Comparison of ENCODE assay signal across 15 cellular contexts in the genomic region with DNA sequence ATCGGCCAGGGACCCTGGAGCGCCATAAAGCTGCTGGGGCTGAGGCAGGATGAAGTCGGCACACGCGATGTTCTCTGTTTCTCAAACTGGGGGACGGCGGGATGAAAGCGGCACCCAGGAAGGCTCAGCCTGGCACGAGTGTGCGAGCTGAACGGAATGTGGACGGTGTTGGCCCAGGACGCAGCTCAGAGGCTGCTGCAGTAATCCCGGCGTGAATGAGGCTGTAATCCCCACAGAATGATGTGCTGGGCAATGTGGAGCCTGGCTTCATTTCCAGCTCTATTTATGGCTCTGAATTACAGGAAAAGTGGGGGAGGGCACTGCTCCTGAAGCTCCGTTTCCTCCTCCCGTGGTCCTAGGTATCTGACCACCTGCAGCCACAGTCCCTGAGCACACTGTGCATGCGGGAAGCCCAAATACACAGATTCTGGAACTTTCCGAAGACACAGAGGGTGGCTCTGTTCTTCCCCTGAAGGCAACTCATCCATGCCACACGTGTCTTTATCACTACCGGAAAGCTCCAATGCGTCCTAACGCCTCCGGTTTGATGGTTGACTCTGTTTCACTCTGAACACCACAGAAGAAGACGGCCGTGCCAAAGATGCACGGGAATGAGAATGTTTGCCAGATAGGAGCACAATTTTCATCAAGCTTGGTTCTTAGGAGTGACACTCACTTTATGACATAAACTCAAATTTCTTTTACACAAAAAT. TPM values are rescaled to one million over a fixed set of nuclear protein-coding genes. Genes with fewer than 3 reads are reported as not detected.
A peak's percentile ranks its signal among the peaks of the same experiment; 100 is the strongest.
DNase-seq lines count a peak whose midpoint lies in the region; ATAC-seq, FAIRE-seq and TF ChIP-seq lines count a peak whose summit lies in the region.
"Had no signal": no experiment of that assay in that cellular context is flagged by ENCODE, and none has a peak within 500 bp of the region (broad histone marks: within the 10 kb centered on the region; RNA-seq: fewer than 3 reads in every experiment).

No MANE protein-coding gene starts in this region.

- H3K4me3 Mint-ChIP-seq in natural killer cell treated with Interleukin-12 subunit alpha and Interleukin-12 subunit beta and Interleukin-15 and Interleukin-18, amount 100 ng/mL, for 72 hours, result no peak overlapping the region
- H3K4me3 Mint-ChIP-seq in natural killer cell, result no peak overlapping the region
- H3K4me3 Mint-ChIP-seq: activated T-cell treated with anti-CD3 and anti-CD28 coated beads, Interleukin-2, amount 50 U/mL, for 4 hours; central memory CD8-positive, alpha-beta T cell had no signal

- no peaks in the 10 kb centered on the region for H3K27me3 Mint-ChIP-seq in natural killer cell treated with Interleukin-12 subunit alpha and Interleukin-12 subunit beta and Interleukin-15 and Interleukin-18, amount 100 ng/mL, for 72 hours
- peaks cover 6 to 12% of the 10 kb centered on the region in 2 donors for H3K27me3 Mint-ChIP-seq in natural killer cell (ENCODE audit: low read depth in 2 of 2)
- H3K27me3 Mint-ChIP-seq: central memory CD8-positive, alpha-beta T cell had no signal

- no peaks in the 10 kb centered on the region for H3K36me3 Mint-ChIP-seq in natural killer cell treated with Interleukin-12 subunit alpha and Interleukin-12 subunit beta and Interleukin-15 and Interleukin-18, amount 100 ng/mL, for 72 hours
- H3K36me3 Mint-ChIP-seq in natural killer cell, result no peaks in the 10 kb centered on the region

- peaks cover 11% of the 10 kb centered on the region for H3K4me1 ChIP-seq in right cardiac atrium (ENCODE audit: control insufficient read depth, insufficient read depth, low read length)
- peaks cover 43% of the 10 kb centered on the region for H3K4me1 ChIP-seq in psoas muscle
- H3K4me1 ChIP-seq in kidney (ENCODE audit: control insufficient read depth in 1 of 2, insufficient read depth in 1 of 2, low read depth in 1 of 2, low read length in 2 of 2), result peaks cover 9 to 11% of the 10 kb centered on the region in 2 donors

- H3K9me3 ChIP-seq in right cardiac atrium (ENCODE audit: control insufficient read depth, low read length) (no peaks in the 10 kb centered on the region), psoas muscle (no peaks in the 10 kb centered on the region), kidney (ENCODE audit: control insufficient read depth in 1 of 2, low read length in 2 of 2) (no peaks in the 10 kb centered on the region)

- H3K9ac ChIP-seq in kidney (ENCODE audit: low read length in 2 of 2), result no peak overlapping the region

- H3K27me3 ChIP-seq in right cardiac atrium (ENCODE audit: control insufficient read depth, insufficient read depth), result no peaks in the 10 kb centered on the region
- no peaks in the 10 kb centered on the region for H3K27me3 ChIP-seq in psoas muscle (ENCODE audit: insufficient read depth in 3 of 3, low read length in 2 of 3)

- peak overlapping the region; percentile 21 to 47 for H3K27ac Mint-ChIP-seq in natural killer cell treated with Interleukin-12 subunit alpha and Interleukin-12 subunit beta and Interleukin-15 and Interleukin-18, amount 100 ng/mL, for 72 hours
- no peak overlapping the region for H3K27ac Mint-ChIP-seq in natural killer cell

- peaks cover 5 to 16% of the 10 kb centered on the region in 2 donors for H3K4me1 Mint-ChIP-seq in natural killer cell treated with Interleukin-12 subunit alpha and Interleukin-12 subunit beta and Interleukin-15 and Interleukin-18, amount 100 ng/mL, for 72 hours (ENCODE audit: low read depth in 2 of 2)
- no peaks in the 10 kb centered on the region for H3K4me1 Mint-ChIP-seq in natural killer cell

- H3K27ac ChIP-seq in right cardiac atrium (ENCODE audit: low read length) (peak overlapping the region; percentile 94), psoas muscle (peak overlapping the region; percentile 84), kidney (ENCODE audit: low read depth in 2 of 2, low read length in 2 of 2) (no peak overlapping the region)

- intact Hi-C loops in natural killer cell (cut with micrococcal nuclease) (no loop called here), right cardiac atrium (cut with DNase I) (loop anchor here in 1 of 4 donors (5.0 kb wide), 1 partner anchor 35 kb away; no protein-coding TSS in a partner anchor), psoas muscle (cut with DNase I) (loop anchor here in 1 of 2 donors (10.0 kb wide), 1 partner anchor 273 kb away; no protein-coding TSS in a partner anchor), left colon (cut with DNase I, micrococcal nuclease) (no loop called here), kidney (cut with DNase I) (no loop called here)

- ATAC-seq in natural killer cell treated with Interleukin-12 subunit alpha and Interleukin-12 subunit beta and Interleukin-15 and Interleukin-18, amount 100 ng/mL, for 72 hours, result no peak
- ATAC-seq in natural killer cell (no peak), right cardiac atrium (peak; percentile 63 to 73), psoas muscle (peak; percentile 70 to 82 (median 72)), left colon (no peak)
- ATAC-seq: activated T-cell treated with anti-CD3 and anti-CD28 coated beads, Interleukin-2, amount 50 U/mL, for 4 hours had no signal

- DNase-seq in natural killer cell treated with Interleukin-12 subunit alpha and Interleukin-12 subunit beta and Interleukin-15 and Interleukin-18, amount 100 ng/mL, for 72 hours (ENCODE audit: low spot score), result no peak
- no peak for DNase-seq in natural killer cell
- peak in 1 of 3 donors; percentile 65 for DNase-seq in right cardiac atrium
- peak in 1 of 2 donors; percentile 79 for DNase-seq in psoas muscle
- no peak for DNase-seq in left colon
- DNase-seq in kidney, result no peak
- DNase-seq in stimulated activated CD4-positive, alpha-beta T cell treated with anti-CD3 and anti-CD28 coated beads, Interleukin-4, amount 100 ng/mL, for 1 hour, result no peak
- no peak for DNase-seq in mesenteric fat pad (ENCODE audit: low spot score)
- DNase-seq: activated CD4-positive, alpha-beta T cell treated with anti-CD3 and anti-CD28 coated beads for 4 hours; activated T-cell treated with anti-CD3 and anti-CD28 coated beads, Interleukin-2, amount 50 U/mL, for 4 hours; Karpas-422; NCI-H1105 treated with DMSO at 0.1 percent for 48 hours; NCI-H2227 treated with DMSO at 0.1 percent for 48 hours; stimulated activated CD8-positive, alpha-beta memory T cell treated with anti-CD3 and anti-CD28 coated beads, Interleukin-4, amount 100 ng/mL, for 48 hours had no signal

- WGBS in right cardiac atrium, result 47% methylated on average over 27 of the region's 27 CpGs
- WGBS in psoas muscle, 3 donors, result 29 to 34% (median 32%) methylated on average over 27 of the region's 27 CpGs

- TF ChIP-seq CTCF in natural killer cell (IDR thresholded peaks at IDR 0.05), result no peak
- no peak for TF ChIP-seq CTCF in psoas muscle (IDR thresholded peaks at IDR 0.05)
- TF ChIP-seq CTCF in kidney (IDR thresholded peaks at IDR 0.05; ENCODE audit: borderline replicate concordance, extremely low read depth, insufficient read depth), result no peak

- no peak for FAIRE-seq in kidney (lab: Jason Lieb, UNC)

- no peaks in the 10 kb centered on the region for H3K9me3 Mint-ChIP-seq in natural killer cell treated with Interleukin-12 subunit alpha and Interleukin-12 subunit beta and Interleukin-15 and Interleukin-18, amount 100 ng/mL, for 72 hours
- H3K9me3 Mint-ChIP-seq in natural killer cell, result no peaks in the 10 kb centered on the region
- H3K9me3 Mint-ChIP-seq: activated T-cell treated with anti-CD3 and anti-CD28 coated beads, Interleukin-2, amount 50 U/mL, for 4 hours; central memory CD8-positive, alpha-beta T cell had no signal

- H3K36me3 ChIP-seq in psoas muscle (ENCODE audit: insufficient read depth in 1 of 2, low read depth in 1 of 2) (no peaks in the 10 kb centered on the region), kidney (ENCODE audit: control insufficient read depth in 1 of 2, insufficient read depth in 2 of 2, low read length in 2 of 2) (no peaks in the 10 kb centered on the region)

- H3K4me3 ChIP-seq in right cardiac atrium (ENCODE audit: low read length) (no peak overlapping the region), psoas muscle (peak overlapping the region; percentile 37), kidney (ENCODE audit: low read length in 2 of 2) (no peak overlapping the region)

RNA-seq across cellular contexts. Expression of a gene that starts 37.6 kb away (rescaled TPM):
- total RNA-seq in natural killer cell treated with Interleukin-12 subunit alpha and Interleukin-12 subunit beta and Interleukin-15 and Interleukin-18, amount 100 ng/mL, for 72 hours, result 100 to 1,000 TPM; 225 to 236 TPM
- total RNA-seq in natural killer cell (1,000 to 10,000 TPM; 1,044 to 1,768 (median 1,056) TPM), right cardiac atrium (10 to 100 TPM; 35.7 to 46.1 (median 39.9) TPM), psoas muscle (100 to 1,000 TPM in 3 of 4 donors, 10 to 100 TPM in 1; 30.4 to 296 (median 173) TPM), left colon (100 to 1,000 TPM; 359 to 434 TPM), kidney (230 TPM), mesenteric fat pad (474 TPM)
- polyA plus RNA-seq in right cardiac atrium (27.2 TPM), psoas muscle (100 to 1,000 TPM in 2 of 3 donors, 10 to 100 TPM in 1; 94.1 to 138 (median 109) TPM), kidney (ENCODE audit: insufficient read depth, low read depth, low replicate concordance) (27.8 TPM)

Comparison
In these comparisons a context has a peak if more than half of its experiments do, and no peak if none do; other contexts are left out.
1. H3K27ac Mint-ChIP-seq: peak in natural killer cell treated with Interleukin-12 subunit alpha and Interleukin-12 subunit beta and Interleukin-15 and Interleukin-18, amount 100 ng/mL, for 72 hours (2 of 2); none in natural killer cell (0 of 2).
2. ATAC-seq: peak in right cardiac atrium (2 of 2) and psoas muscle (4 of 4); none in natural killer cell treated with Interleukin-12 subunit alpha and Interleukin-12 subunit beta and Interleukin-15 and Interleukin-18, amount 100 ng/mL, for 72 hours (0 of 2), natural killer cell (0 of 3) and left colon (single experiment).
3. H3K27ac ChIP-seq: peak in right cardiac atrium (single experiment) and psoas muscle (single experiment); none in kidney (0 of 2).